34 cellular contexts compared by ENCODE assay signal in the genomic region with DNA sequence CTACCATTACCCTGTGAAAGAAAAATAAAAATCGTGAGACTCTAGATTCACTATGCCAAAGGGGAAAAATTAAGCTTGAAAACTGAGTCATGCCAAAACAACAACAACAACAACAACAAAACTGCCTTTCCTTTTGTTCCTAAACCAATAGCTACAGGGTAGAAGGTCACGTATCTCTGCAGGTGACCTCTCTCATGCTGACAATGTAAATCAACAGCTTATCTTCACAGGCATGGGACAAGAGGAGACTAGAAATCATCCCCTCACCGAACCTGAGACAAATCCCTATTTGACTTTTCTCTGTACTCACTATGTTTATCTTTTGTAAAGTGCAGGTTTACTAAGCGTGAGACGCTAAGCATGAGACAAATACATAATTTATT. TPM values are rescaled to one million over a fixed set of nuclear protein-coding genes. Genes with fewer than 3 reads are reported as not detected.
DNase-seq lines count a peak whose midpoint lies in the region; ATAC-seq and TF ChIP-seq lines count a peak whose summit lies in the region.
"Had no signal": no experiment of that assay in that cellular context is flagged by ENCODE, and none has a peak within 500 bp of the region (broad histone marks: within the 10 kb centered on the region; RNA-seq: fewer than 3 reads in every experiment).

No MANE protein-coding gene starts in this region.

- ATAC-seq in GM21825 (IDR thresholded peaks at IDR 0.05; ENCODE audit: unreplicated experiment): no peak
- ATAC-seq: A549; activated CD4-positive, alpha-beta T cell treated with anti-CD3 and anti-CD28 coated beads for 36 hours; activated CD8-positive, alpha-beta T cell treated with anti-CD3 and anti-CD28 coated beads, Interleukin-2, amount 10 ng/mL, durations not matched to agents 7 days and 5 days; activated naive CD4-positive, alpha-beta T cell treated with anti-CD3 and anti-CD28 coated beads, Interleukin-2, amount 50 U/mL, for 72 hours; mucosa of descending colon; stimulated activated naive CD8-positive, alpha-beta T cell treated with anti-CD3 and anti-CD28 coated beads, Interleukin-15, Interleukin-2, amounts not matched to agents 100 U/mL and 50 U/mL, for 24 hours had no signal

- no peak for TF ChIP-seq POLR2A in esophagus muscularis mucosa (IDR thresholded peaks at IDR 0.05; ENCODE audit: low read depth)
- TF ChIP-seq POLR2A in spleen (IDR thresholded peaks at IDR 0.05): no peak

- H3K4me1 Mint-ChIP-seq in neural progenitor cell: peaks cover 27% of the 10 kb centered on the region

- H3K27me3 ChIP-seq in GM23248 (replicated peaks; ENCODE audit: insufficient read depth) (no peaks in the 10 kb centered on the region), iPS-18a (ENCODE audit: control insufficient read depth, insufficient read depth, low read length) (no peaks in the 10 kb centered on the region), neural progenitor cell (no peaks in the 10 kb centered on the region), esophagus muscularis mucosa (peaks cover 0 to 14% (median 0%) of the 10 kb centered on the region in 4 donors), spleen (replicated peaks in 1 of 7) (no peaks in the 10 kb centered on the region)
- H3K27me3 ChIP-seq: colonic mucosa, MG63, right atrium auricular region, vagina had no signal

- no peaks in the 10 kb centered on the region for H3K9me3 Mint-ChIP-seq in neural progenitor cell
- H3K9me3 Mint-ChIP-seq: activated naive CD4-positive, alpha-beta T cell treated with anti-CD3 and anti-CD28 coated beads, Interleukin-2, amount 50 U/mL, for 72 hours; CD4-positive, alpha-beta T cell had no signal

- WGBS in GM23248 (ENCODE audit: low coverage in 1 of 2, low lambda C conversion rate in 2 of 2, missing lambda C conversion rate in 2 of 2), 2 experiments: 64 to 67% methylated on average over 5 of the region's 5 CpGs
- 50% methylated on average over 5 of the region's 5 CpGs for WGBS in esophagus muscularis mucosa
- WGBS in spleen, 5 donors: 54 to 76% (median 71%) methylated on average over 5 of the region's 5 CpGs

- H3K27ac Mint-ChIP-seq in neural progenitor cell: peak overlapping the region; percentile 13
- H3K27ac Mint-ChIP-seq: activated CD4-positive, alpha-beta T cell treated with anti-CD3 and anti-CD28 coated beads for 36 hours; activated CD8-positive, alpha-beta T cell treated with anti-CD3 and anti-CD28 coated beads, Interleukin-2, amount 10 ng/mL, durations not matched to agents 7 days and 5 days; activated naive CD4-positive, alpha-beta T cell treated with anti-CD3 and anti-CD28 coated beads, Interleukin-2, amount 50 U/mL, for 72 hours; CD4-positive, alpha-beta T cell had no signal

- H3K4me2 ChIP-seq in GM23248 (ENCODE audit: unreplicated experiment) (peak overlapping the region; percentile 26), neural progenitor cell (peak overlapping the region; percentile 67)
- H3K4me2 ChIP-seq: A549, KMS-11, PC-9 had no signal

- H3K9me3 ChIP-seq in GM23248 (ENCODE audit: low read depth): no peaks in the 10 kb centered on the region
- no peaks in the 10 kb centered on the region for H3K9me3 ChIP-seq in iPS-18a (ENCODE audit: control insufficient read depth, low read depth, low read length)
- H3K9me3 ChIP-seq in neural progenitor cell (ENCODE audit: low read depth): no peaks in the 10 kb centered on the region
- H3K9me3 ChIP-seq in esophagus muscularis mucosa: no peaks in the 10 kb centered on the region
- no peaks in the 10 kb centered on the region for H3K9me3 ChIP-seq in spleen
- H3K9me3 ChIP-seq: A549, colonic mucosa, MG63, mucosa of descending colon, right atrium auricular region, thoracic aorta, vagina had no signal

- TF ChIP-seq CTCF in neural progenitor cell (IDR thresholded peaks at IDR 0.05): no peak
- TF ChIP-seq CTCF in esophagus muscularis mucosa (IDR thresholded peaks at IDR 0.05): no peak
- TF ChIP-seq CTCF in spleen (IDR thresholded peaks at IDR 0.05 in 8 of 11, conservative IDR thresholded peaks at IDR 0.05 in 3 of 11): no peak

- DNase-seq in GM23248: no peak
- DNase-seq in neural progenitor cell (ENCODE audit: low spot score): peak; percentile 30
- no peak for DNase-seq in esophagus muscularis mucosa (ENCODE audit: extremely low spot score)
- DNase-seq in NCI-H524 (lab: John Stamatoyannopoulos, UW): no peak
- no peak for DNase-seq in spleen
- DNase-seq: activated CD4-positive, alpha-beta T cell treated with anti-CD3 and anti-CD28 coated beads for 36 hours; activated CD8-positive, alpha-beta T cell treated with anti-CD3 and anti-CD28 coated beads, Interleukin-2, amount 10 ng/mL, durations not matched to agents 7 days and 5 days; CD4-positive, alpha-beta T cell; colonic mucosa; effector CD8-positive, alpha-beta T cell; MG63; mucosa of descending colon; NCI-H1105; NCI-H1930; NCI-H526 treated with DMSO at 0.1 percent for 48 hours; PC-9; Right ventricle myocardium superior; small intestine; stimulated activated CD4-positive, alpha-beta T cell treated with anti-CD3 and anti-CD28 coated beads, Interleukin-1b, Interleukin-23, amount 100 ng/mL, for 48 hours; stimulated activated naive CD8-positive, alpha-beta T cell treated with anti-CD3 and anti-CD28 coated beads, Interleukin-15, Interleukin-2, amounts not matched to agents 100 U/mL and 50 U/mL, for 24 hours; T-helper 2 cell had no signal

- H3K27ac ChIP-seq in GM23248 (no peak overlapping the region), angular gyrus (ENCODE audit: low read depth, low read length) (peak overlapping the region; percentile 3), iPS-18a (ENCODE audit: low read length) (peak overlapping the region; percentile 22), neural progenitor cell (no peak overlapping the region), esophagus muscularis mucosa (replicated peaks in 1 of 4) (no peak overlapping the region), spleen (no peak overlapping the region)
- H3K27ac ChIP-seq: A549, colonic mucosa, epithelial cell of prostate, KMS-11, parathyroid adenoma, PC-9, right atrium auricular region, thoracic aorta, vagina had no signal

- no peak for TF ChIP-seq EP300 in esophagus muscularis mucosa (IDR thresholded peaks at IDR 0.05)

- H3K36me3 ChIP-seq in GM23248 (ENCODE audit: low read depth) (no peaks in the 10 kb centered on the region), iPS-18a (ENCODE audit: control insufficient read depth, low read depth, low read length) (no peaks in the 10 kb centered on the region), neural progenitor cell (no peaks in the 10 kb centered on the region), esophagus muscularis mucosa (no peaks in the 10 kb centered on the region), spleen (no peaks in the 10 kb centered on the region)
- H3K36me3 ChIP-seq: colonic mucosa, MG63, right atrium auricular region, thoracic aorta, vagina had no signal

- H4K20me1 ChIP-seq in GM23248 (ENCODE audit: insufficient read depth) (no peaks in the 10 kb centered on the region), neural progenitor cell (ENCODE audit: low read depth) (no peaks in the 10 kb centered on the region)

- H3K4me3 Mint-ChIP-seq in neural progenitor cell: peak overlapping the region; percentile 10
- H3K4me3 Mint-ChIP-seq: activated CD4-positive, alpha-beta T cell treated with anti-CD3 and anti-CD28 coated beads for 36 hours; activated CD8-positive, alpha-beta T cell treated with anti-CD3 and anti-CD28 coated beads, Interleukin-2, amount 10 ng/mL, durations not matched to agents 7 days and 5 days; CD4-positive, alpha-beta T cell; neural crest cell had no signal

- no peaks in the 10 kb centered on the region for H3K36me3 Mint-ChIP-seq in neural progenitor cell
- H3K36me3 Mint-ChIP-seq: activated naive CD4-positive, alpha-beta T cell treated with anti-CD3 and anti-CD28 coated beads, Interleukin-2, amount 50 U/mL, for 72 hours had no signal

- H3K79me2 ChIP-seq in GM23248 (ENCODE audit: insufficient read depth) (no peaks in the 10 kb centered on the region), neural progenitor cell (ENCODE audit: low read depth) (no peaks in the 10 kb centered on the region)
- H3K79me2 ChIP-seq: parathyroid adenoma had no signal

- peaks cover 2% of the 10 kb centered on the region for H3K27me3 Mint-ChIP-seq in neural progenitor cell (ENCODE audit: insufficient read depth, low read depth)
- H3K27me3 Mint-ChIP-seq: CD4-positive, alpha-beta T cell had no signal

- in situ Hi-C loops in GM23248 (cut with MboI): no loop called here

- peak overlapping the region; percentile 12; the same call in 1 of the 2 replicates for H2AFZ ChIP-seq in GM23248
- H2AFZ ChIP-seq in neural progenitor cell (replicated peaks): peak overlapping the region; percentile 5
- H2AFZ ChIP-seq: parathyroid adenoma, PC-9 had no signal

- intact Hi-C loops in esophagus muscularis mucosa (cut with DNase I) (no loop called here), spleen (cut with DNase I; ENCODE audit: low total_unique reads) (no loop called here)

- peaks cover 19% of the 10 kb centered on the region for H3K4me1 ChIP-seq in GM23248 (ENCODE audit: insufficient read depth)
- peaks cover 49% of the 10 kb centered on the region for H3K4me1 ChIP-seq in iPS-18a (ENCODE audit: control insufficient read depth, low read depth, low read length)
- peaks cover 32% of the 10 kb centered on the region for H3K4me1 ChIP-seq in neural progenitor cell
- H3K4me1 ChIP-seq in esophagus muscularis mucosa: no peaks in the 10 kb centered on the region
- H3K4me1 ChIP-seq in spleen: no peaks in the 10 kb centered on the region
- H3K4me1 ChIP-seq: A549, colonic mucosa, parathyroid adenoma, right atrium auricular region, vagina had no signal

- H3K4me3 ChIP-seq in GM23248: no peak overlapping the region
- peak overlapping the region; percentile 16 for H3K4me3 ChIP-seq in iPS-18a (ENCODE audit: low read length)
- H3K4me3 ChIP-seq in neural progenitor cell: no peak overlapping the region
- H3K4me3 ChIP-seq in esophagus muscularis mucosa: no peak overlapping the region
- no peak overlapping the region for H3K4me3 ChIP-seq in spleen
- H3K4me3 ChIP-seq: A549, colonic mucosa, lung, MG63, mucosa of descending colon, PC-9, right atrium auricular region, thoracic aorta, vagina had no signal

- H3F3A ChIP-seq in GM23248 (ENCODE audit: insufficient read depth) (peaks cover 13% of the 10 kb centered on the region; the same call in 1 of the 2 replicates), neural progenitor cell (ENCODE audit: low read depth) (peaks cover 6% of the 10 kb centered on the region)

- H3K9ac ChIP-seq in GM23248 (no peak overlapping the region), iPS-18a (ENCODE audit: low read length) (peak overlapping the region; percentile 2), neural progenitor cell (no peak overlapping the region)
- H3K9ac ChIP-seq: KMS-11, parathyroid adenoma had no signal

- H3K9me2 ChIP-seq in GM23248 (ENCODE audit: insufficient read depth): no peaks in the 10 kb centered on the region

RNA-seq across cellular contexts. Expression of a gene that starts 20.5 kb away (rescaled TPM):
- 4.3 and 4.8 TPM in 2 replicates for total RNA-seq in GM23248 (2014; rRNA removed; shearing (Covaris generic))
- polyA plus RNA-seq in GM23248 (2016; fragmentation: Nextera tagmentation; extraction: Ambion mirVana) (5.9 and 7.7 TPM in 2 replicates), spleen (1 to 10 TPM in 2 of 3 donors, under 1 TPM in 1; 0.89 to 1.3 (median 1.2) TPM)
- total RNA-seq in neural progenitor cell (ENCODE audit: low replicate concordance) (20.0 and 24.2 TPM in 2 replicates), esophagus muscularis mucosa (1 to 10 TPM; 2.9 to 7.2 (median 5.5) TPM), spleen (1 to 10 TPM in 5 of 7 donors, under 1 TPM in 2; 0.92 to 5.0 (median 2.0) TPM)
- total RNA-seq: activated CD4-positive, alpha-beta T cell treated with anti-CD3 and anti-CD28 coated beads for 36 hours; activated CD8-positive, alpha-beta T cell treated with anti-CD3 and anti-CD28 coated beads, Interleukin-2, amount 10 ng/mL, durations not matched to agents 7 days and 5 days; activated naive CD4-positive, alpha-beta T cell treated with anti-CD3 and anti-CD28 coated beads, Interleukin-2, amount 50 U/mL, for 72 hours; CD4-positive, alpha-beta T cell had no signal

Comparison
In these comparisons a context has a peak if more than half of its experiments do, and no peak if none do; other contexts are left out.
1. H3K27ac ChIP-seq: peak in angular gyrus (single experiment) and iPS-18a (single experiment); none in GM23248 (single experiment), neural progenitor cell (single experiment), esophagus muscularis mucosa (0 of 4) and spleen (0 of 8).